Comparison of ENCODE assay signal across 11 cellular contexts in genomic region chr14:65304239-65304638, GRCh38.
DNase-seq lines count a peak whose midpoint lies in the region; ATAC-seq, FAIRE-seq and TF ChIP-seq lines count a peak whose summit lies in the region.
"Had no signal": no experiment of that assay in that cellular context is flagged by ENCODE, and none has a peak within 500 bp of the region (broad histone marks: within the 10 kb centered on the region; RNA-seq: fewer than 3 reads in every experiment).

No MANE protein-coding gene starts in this region.

- H3K27me3 ChIP-seq in IMR-90 (ENCODE audit: control insufficient read depth, insufficient read depth, low read length) (no peaks in the 10 kb centered on the region), neural progenitor cell (no peaks in the 10 kb centered on the region)

- H4K8ac ChIP-seq in IMR-90 (ENCODE audit: low read depth in 2 of 2, low read length in 2 of 2): no peak overlapping the region

- TF ChIP-seq CTCF in GM12865 (IDR thresholded peaks at IDR 0.05; ENCODE audit: insufficient read depth, low read depth, low read length, missing control alignments): no peak
- TF ChIP-seq CTCF in IMR-90 (conservative IDR thresholded peaks at IDR 0.05; ENCODE audit: low read depth, low read length): no peak
- TF ChIP-seq CTCF in neural progenitor cell (IDR thresholded peaks at IDR 0.05): no peak

- no peak overlapping the region for H4K91ac ChIP-seq in IMR-90 (ENCODE audit: insufficient read depth, low read depth, low read length)

- CTCF ChIA-PET in IMR-90 (lab: Yijun Ruan, JAX): no interaction called here

- 100% methylated on average over 2 of the region's 4 CpGs; no CpG with 5 or more reads in 1 of the 2 experiments for WGBS in IMR-90 (ENCODE audit: extremely low coverage in 2 of 2, insufficient read length in 1 of 2), 2 experiments

- H3K23ac ChIP-seq in IMR-90 (ENCODE audit: low read depth, low read length): no peak overlapping the region

- TF ChIP-seq POLR2A in IMR-90 (IDR thresholded peaks at IDR 0.05; ENCODE audit: low read depth, low read length) (no peak), H54 (IDR thresholded peaks at IDR 0.05; ENCODE audit: low read depth, low read length) (no peak)

- no peak for FAIRE-seq in H54 (lab: Jason Lieb, UNC)
- FAIRE-seq: colon had no signal

- H3K79me2 ChIP-seq in neural progenitor cell (ENCODE audit: low read depth): no peaks in the 10 kb centered on the region

- in situ Hi-C loops in IMR-90 (cut with MboI; ENCODE audit: low sequenced_read_pairs): no loop called here

- H3K9me3 Mint-ChIP-seq in activated T-helper 2 cell treated with anti-CD3 and anti-CD28 coated beads, Interferon-gamma antibody, Interleukin-2, Interleukin-4, amounts not matched to agents 10 μg/mL and 5 μg/mL and 100 μg/mL, durations not matched to agents 14 hours and 24 hours and 36 hours: no peaks in the 10 kb centered on the region
- H3K9me3 Mint-ChIP-seq in neural progenitor cell: no peaks in the 10 kb centered on the region

- H3K4me1 ChIP-seq in IMR-90 (ENCODE audit: control insufficient read depth, insufficient read depth, low read length): peaks cover 3% of the 10 kb centered on the region; the same call in 1 of the 2 replicates
- peaks cover 26% of the 10 kb centered on the region for H3K4me1 ChIP-seq in neural progenitor cell

- peaks cover 5% of the 10 kb centered on the region for H3K36me3 Mint-ChIP-seq in activated T-helper 2 cell treated with anti-CD3 and anti-CD28 coated beads, Interferon-gamma antibody, Interleukin-2, Interleukin-4, amounts not matched to agents 10 μg/mL and 5 μg/mL and 100 μg/mL, durations not matched to agents 14 hours and 24 hours and 36 hours (ENCODE audit: low read depth)
- no peaks in the 10 kb centered on the region for H3K36me3 Mint-ChIP-seq in neural progenitor cell
- H3K36me3 Mint-ChIP-seq: CD4-positive, CD25-positive, alpha-beta regulatory T cell had no signal

- peaks cover 59% of the 10 kb centered on the region for H3K4me1 Mint-ChIP-seq in activated T-helper 2 cell treated with anti-CD3 and anti-CD28 coated beads, Interferon-gamma antibody, Interleukin-2, Interleukin-4, amounts not matched to agents 10 μg/mL and 5 μg/mL and 100 μg/mL, durations not matched to agents 14 hours and 24 hours and 36 hours (ENCODE audit: low read depth)
- H3K4me1 Mint-ChIP-seq in neural progenitor cell: peaks cover 7% of the 10 kb centered on the region

- H3K9ac ChIP-seq in IMR-90 (ENCODE audit: low read depth, low read length) (no peak overlapping the region), neural progenitor cell (no peak overlapping the region)

- ATAC-seq in IMR-90 (ENCODE audit: low read depth) (no peak), HG03521 (IDR thresholded peaks at IDR 0.05; ENCODE audit: unreplicated experiment) (no peak), HG03457 (IDR thresholded peaks at IDR 0.05; ENCODE audit: unreplicated experiment) (no peak)

- no peak for TF ChIP-seq RAD21 in IMR-90 (IDR thresholded peaks at IDR 0.05; ENCODE audit: low read length)

- H2AK9ac ChIP-seq in IMR-90 (replicated peaks; ENCODE audit: low read depth, low read length, poor library complexity): no peak overlapping the region

- H3K4me2 ChIP-seq in IMR-90 (ENCODE audit: low read depth, low read length) (no peak overlapping the region), neural progenitor cell (peak overlapping the region; percentile 71)

- peak overlapping the region; percentile 15; the same call in 1 of the 2 replicates for H3K4ac ChIP-seq in IMR-90 (ENCODE audit: low read depth, low read length)

- H3K56ac ChIP-seq in IMR-90 (ENCODE audit: extremely low read depth, insufficient read depth, low read length): no peak overlapping the region

- H3K14ac ChIP-seq in IMR-90 (replicated peaks; ENCODE audit: low read depth, low read length): no peak overlapping the region; the same call in 1 of the 2 replicates

- peaks cover 29% of the 10 kb centered on the region for H3F3A ChIP-seq in neural progenitor cell (ENCODE audit: low read depth)

- H2BK5ac ChIP-seq in IMR-90 (ENCODE audit: low read depth, low read length, poor library complexity, severe bottlenecking): no peak overlapping the region

- no peak overlapping the region for H2BK15ac ChIP-seq in IMR-90 (ENCODE audit: low read depth, low read length)

- intact Hi-C loops in IMR-90 (cut with micrococcal nuclease): no loop called here
- intact Hi-C loops in activated T-helper 2 cell treated with anti-CD3 and anti-CD28 coated beads, Interferon-gamma antibody, Interleukin-2, Interleukin-4, amounts not matched to agents 10 μg/mL and 5 μg/mL and 100 μg/mL, durations not matched to agents 14 hours and 24 hours and 36 hours (cut with micrococcal nuclease): loop anchor here (5.0 kb wide), 2 partner anchors 53 to 108 kb away; partner anchors contain the start of gene FUT8

- no peaks in the 10 kb centered on the region for H3K9me1 ChIP-seq in IMR-90 (ENCODE audit: insufficient read depth, low read length)

- H2AFZ ChIP-seq in IMR-90 (replicated peaks; ENCODE audit: low read length, poor library complexity) (peak overlapping the region; percentile 71), neural progenitor cell (replicated peaks) (peak overlapping the region; percentile 76)

- H3K27ac Mint-ChIP-seq in activated T-helper 2 cell treated with anti-CD3 and anti-CD28 coated beads, Interferon-gamma antibody, Interleukin-2, Interleukin-4, amounts not matched to agents 10 μg/mL and 5 μg/mL and 100 μg/mL, durations not matched to agents 14 hours and 24 hours and 36 hours: peak overlapping the region; percentile 66
- no peak overlapping the region for H3K27ac Mint-ChIP-seq in neural progenitor cell

- H3K79me1 ChIP-seq in IMR-90 (ENCODE audit: low read depth in 1 of 2, low read length in 2 of 2): no peaks in the 10 kb centered on the region

- no peak overlapping the region for H3K18ac ChIP-seq in IMR-90 (ENCODE audit: low read depth, low read length)

- H3K4me3 ChIP-seq in GM12865 (ENCODE audit: low read depth, low read length): peak overlapping the region; percentile 61
- H3K4me3 ChIP-seq in IMR-90 (ENCODE audit: insufficient read depth, low read depth, low read length): no peak overlapping the region
- no peak overlapping the region for H3K4me3 ChIP-seq in neural progenitor cell

- DNase-seq in GM12865 (ENCODE audit: low read depth) (no peak), IMR-90 (no peak), neural progenitor cell (ENCODE audit: low spot score) (no peak), H54 (ENCODE audit: insufficient read length, low spot score) (no peak)
- no peak for DNase-seq in activated T-helper 2 cell treated with anti-CD3 and anti-CD28 coated beads, Interferon-gamma antibody, Interleukin-2, Interleukin-4, amounts not matched to agents 10 μg/mL and 5 μg/mL and 100 μg/mL, durations not matched to agents 14 hours and 24 hours and 36 hours (ENCODE audit: low spot score)
- DNase-seq: CD4-positive, CD25-positive, alpha-beta regulatory T cell; head of caudate nucleus; NCI-H345 had no signal

- no peaks in the 10 kb centered on the region for H3K27me3 Mint-ChIP-seq in activated T-helper 2 cell treated with anti-CD3 and anti-CD28 coated beads, Interferon-gamma antibody, Interleukin-2, Interleukin-4, amounts not matched to agents 10 μg/mL and 5 μg/mL and 100 μg/mL, durations not matched to agents 14 hours and 24 hours and 36 hours (ENCODE audit: low read depth)
- H3K27me3 Mint-ChIP-seq in neural progenitor cell (ENCODE audit: insufficient read depth, low read depth): no peaks in the 10 kb centered on the region
- H3K27me3 Mint-ChIP-seq: CD4-positive, CD25-positive, alpha-beta regulatory T cell had no signal

- H3K9me3 ChIP-seq in IMR-90 (ENCODE audit: control insufficient read depth, insufficient read depth, low read length) (no peaks in the 10 kb centered on the region), neural progenitor cell (ENCODE audit: low read depth) (no peaks in the 10 kb centered on the region)

- BruUV-seq in IMR-90 (replicated peaks; lab: Mats Ljungman, UMichigan): no TSS peak

- H3K36me3 ChIP-seq in IMR-90 (ENCODE audit: control insufficient read depth, insufficient read depth, low read length) (no peaks in the 10 kb centered on the region), neural progenitor cell (no peaks in the 10 kb centered on the region)

- POLR2A ChIA-PET in IMR-90 (lab: Charles Lee; ENCODE audit: unreplicated experiment): no interaction called here

- H2BK20ac ChIP-seq in IMR-90 (ENCODE audit: low read depth, low read length): 0 out of 2 replicates have a peak overlapping the region, but pooled peaks have one; percentile 18

- dilution Hi-C loops in IMR-90 (cut with HindIII; ENCODE audit: low sequenced_read_pairs, unreplicated experiment): no loop called here

- H3K27ac ChIP-seq in IMR-90 (ENCODE audit: insufficient read depth, low read length) (no peak overlapping the region), neural progenitor cell (peak overlapping the region; percentile 92)

- H4K20me1 ChIP-seq in IMR-90 (ENCODE audit: insufficient read depth, low read length) (no peaks in the 10 kb centered on the region), neural progenitor cell (ENCODE audit: low read depth) (no peaks in the 10 kb centered on the region)

- no peak overlapping the region for H4K5ac ChIP-seq in IMR-90 (ENCODE audit: low read depth, low read length)

- peak overlapping the region; percentile 60; the same call in 1 of the 2 replicates for H2AK5ac ChIP-seq in IMR-90 (ENCODE audit: low read depth, low read length)

- H3K4me3 Mint-ChIP-seq in activated T-helper 2 cell treated with anti-CD3 and anti-CD28 coated beads, Interferon-gamma antibody, Interleukin-2, Interleukin-4, amounts not matched to agents 10 μg/mL and 5 μg/mL and 100 μg/mL, durations not matched to agents 14 hours and 24 hours and 36 hours (ENCODE audit: low read depth): no peak overlapping the region
- H3K4me3 Mint-ChIP-seq in neural progenitor cell: no peak overlapping the region
- H3K4me3 Mint-ChIP-seq: CD4-positive, CD25-positive, alpha-beta regulatory T cell had no signal

- peak overlapping the region; percentile 40; the same call in 1 of the 2 replicates for H2BK120ac ChIP-seq in IMR-90 (ENCODE audit: low read depth, low read length)

TF ChIP-seq in IMR-90, 13 proteins besides CTCF, POLR2A, EP300 and RAD21 (continues in another document):
- TF ChIP-seq MAZ (IDR thresholded peaks at IDR 0.05; ENCODE audit: borderline replicate concordance, low read depth, low read length) (no peak), RFX5 (IDR thresholded peaks at IDR 0.05; ENCODE audit: low read depth, low read length) (no peak), RCOR1 (IDR thresholded peaks at IDR 0.05; ENCODE audit: insufficient replicate concordance, low read length) (no peak), CEBPB (IDR thresholded peaks at IDR 0.05; ENCODE audit: low read depth, low read length) (no peak)
- TF ChIP-seq, protein P1, sequence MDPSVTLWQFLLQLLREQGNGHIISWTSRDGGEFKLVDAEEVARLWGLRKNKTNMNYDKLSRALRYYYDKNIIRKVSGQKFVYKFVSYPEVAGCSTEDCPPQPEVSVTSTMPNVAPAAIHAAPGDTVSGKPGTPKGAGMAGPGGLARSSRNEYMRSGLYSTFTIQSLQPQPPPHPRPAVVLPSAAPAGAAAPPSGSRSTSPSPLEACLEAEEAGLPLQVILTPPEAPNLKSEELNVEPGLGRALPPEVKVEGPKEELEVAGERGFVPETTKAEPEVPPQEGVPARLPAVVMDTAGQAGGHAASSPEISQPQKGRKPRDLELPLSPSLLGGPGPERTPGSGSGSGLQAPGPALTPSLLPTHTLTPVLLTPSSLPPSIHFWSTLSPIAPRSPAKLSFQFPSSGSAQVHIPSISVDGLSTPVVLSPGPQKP (IDR thresholded peaks at IDR 0.05; ENCODE audit: borderline replicate concordance, low read depth, low read length): no peak
